In genomic region chr21:28742527-28742926, GRCh38 we compare ENCODE assay signal across 1 cellular context.
TF ChIP-seq lines count a peak whose summit lies in the region.

No MANE protein-coding gene starts in this region.

TF ChIP-seq in endothelial cell of umbilical vein, 7 proteins besides CTCF, POLR2A, EP300 and RAD21 (continued from another document):
- TF ChIP-seq EZH2 (IDR thresholded peaks at IDR 0.05; ENCODE audit: borderline replicate concordance, low read depth, low read length, severe bottlenecking) = no peak
